ENCODE assay signal across 16 cellular contexts in genomic region chr10:118472415-118472814, GRCh38.
"Had no signal": no experiment of that assay in that cellular context is flagged by ENCODE, and none has a peak within 500 bp of the region (broad histone marks: within the 10 kb centered on the region; RNA-seq: fewer than 3 reads in every experiment).

No MANE protein-coding gene starts in this region.

- H3K4me1 Mint-ChIP-seq: activated CD4-positive, alpha-beta T cell treated with anti-CD3 and anti-CD28 coated beads for 36 hours; central memory CD8-positive, alpha-beta T cell; immature natural killer cell; T-cell had no signal

- H3K9me3 ChIP-seq: suprapubic skin, upper lobe of left lung had no signal

- ATAC-seq: activated CD4-positive, alpha-beta T cell treated with anti-CD3 and anti-CD28 coated beads for 36 hours; activated CD8-positive, alpha-beta T cell treated with anti-CD3 and anti-CD28 coated beads for 36 hours; left lobe of liver; natural killer cell treated with Interleukin-12 subunit alpha and Interleukin-12 subunit beta and Interleukin-15 and Interleukin-18, amount 100 ng/mL, for 72 hours; stimulated activated naive CD8-positive, alpha-beta T cell treated with anti-CD3 and anti-CD28 coated beads, Interleukin-15, Interleukin-2, amounts not matched to agents 100 U/mL and 50 U/mL, for 24 hours; T-cell had no signal

- H3K4me3 ChIP-seq: suprapubic skin, upper lobe of left lung had no signal

- H3K36me3 ChIP-seq: suprapubic skin, upper lobe of left lung, WERI-Rb-1 had no signal

- H3K36me3 Mint-ChIP-seq: immature natural killer cell; natural killer cell treated with Interleukin-12 subunit alpha and Interleukin-12 subunit beta and Interleukin-15 and Interleukin-18, amount 100 ng/mL, for 72 hours; T-cell had no signal

- H3K27ac ChIP-seq: suprapubic skin, upper lobe of left lung, WERI-Rb-1 had no signal

- DNase-seq: activated CD4-positive, alpha-beta T cell treated with anti-CD3 and anti-CD28 coated beads for 36 hours; activated CD8-positive, alpha-beta T cell treated with anti-CD3 and anti-CD28 coated beads for 36 hours; activated naive CD4-positive, alpha-beta T cell treated with anti-CD3 and anti-CD28 coated beads for 36 hours; effector memory CD4-positive, alpha-beta T cell; immature natural killer cell; occipital lobe; stimulated activated CD4-positive, alpha-beta T cell treated with anti-CD3 and anti-CD28 coated beads, Interleukin-4, amount 100 ng/mL, for 1 hour; stimulated activated CD8-positive, alpha-beta memory T cell treated with anti-CD3 and anti-CD28 coated beads, Interleukin-4, amount 100 ng/mL, for 48 hours; stimulated activated naive CD8-positive, alpha-beta T cell treated with anti-CD3 and anti-CD28 coated beads, Interleukin-15, Interleukin-2, amounts not matched to agents 100 U/mL and 50 U/mL, for 24 hours; T-cell; upper lobe of left lung; WERI-Rb-1 had no signal

- H3K9me3 Mint-ChIP-seq: activated CD8-positive, alpha-beta T cell treated with anti-CD3 and anti-CD28 coated beads for 36 hours; activated naive CD4-positive, alpha-beta T cell treated with anti-CD3 and anti-CD28 coated beads for 36 hours; central memory CD8-positive, alpha-beta T cell; immature natural killer cell; natural killer cell treated with Interleukin-12 subunit alpha and Interleukin-12 subunit beta and Interleukin-15 and Interleukin-18, amount 100 ng/mL, for 72 hours had no signal

- H3K4me1 ChIP-seq: suprapubic skin, upper lobe of left lung had no signal

- H3K27ac Mint-ChIP-seq: activated CD4-positive, alpha-beta T cell treated with anti-CD3 and anti-CD28 coated beads for 36 hours; activated CD8-positive, alpha-beta T cell treated with anti-CD3 and anti-CD28 coated beads for 36 hours; activated naive CD4-positive, alpha-beta T cell treated with anti-CD3 and anti-CD28 coated beads for 36 hours; immature natural killer cell; natural killer cell treated with Interleukin-12 subunit alpha and Interleukin-12 subunit beta and Interleukin-15 and Interleukin-18, amount 100 ng/mL, for 72 hours; T-cell had no signal

- H3K4me3 Mint-ChIP-seq: activated CD4-positive, alpha-beta T cell treated with anti-CD3 and anti-CD28 coated beads for 36 hours; activated CD8-positive, alpha-beta T cell treated with anti-CD3 and anti-CD28 coated beads for 36 hours; activated naive CD4-positive, alpha-beta T cell treated with anti-CD3 and anti-CD28 coated beads for 36 hours; central memory CD8-positive, alpha-beta T cell; immature natural killer cell; natural killer cell treated with Interleukin-12 subunit alpha and Interleukin-12 subunit beta and Interleukin-15 and Interleukin-18, amount 100 ng/mL, for 72 hours; T-cell had no signal

- H3K27me3 ChIP-seq: upper lobe of left lung had no signal
